25 cellular contexts compared by ENCODE assay signal in genomic region chr12:32012249-32012785, GRCh38. TPM values are rescaled to one million over a fixed set of nuclear protein-coding genes. Genes with fewer than 3 reads are reported as not detected.
A peak's percentile ranks its signal among the peaks of the same experiment; 100 is the strongest.
DNase-seq lines count a peak whose midpoint lies in the region; ATAC-seq, FAIRE-seq and TF ChIP-seq lines count a peak whose summit lies in the region.
"Had no signal": no experiment of that assay in that cellular context is flagged by ENCODE, and none has a peak within 500 bp of the region (broad histone marks: within the 10 kb centered on the region; RNA-seq: fewer than 3 reads in every experiment).

No MANE protein-coding gene starts in this region.

- 86% methylated on average over 4 of the region's 4 CpGs; no CpG with 5 or more reads in 1 of the 2 experiments for WGBS in H1 (ENCODE audit: extremely low coverage in 1 of 2, insufficient coverage in 1 of 2, insufficient read length in 1 of 2, insufficient replicate concordance in 2 of 2, low coverage in 1 of 2, low lambda C conversion rate in 2 of 2, missing lambda C conversion rate in 1 of 2), 2 experiments

- BruUV-seq in OCI-LY7 (replicated peaks; lab: Mats Ljungman, UMichigan) = no TSS peak

- no peaks in the 10 kb centered on the region for H4K20me1 ChIP-seq in OCI-LY7 (ENCODE audit: insufficient read depth, low read length)
- no peaks in the 10 kb centered on the region for H4K20me1 ChIP-seq in H1 (replicated peaks in 1 of 2; ENCODE audit: control insufficient read depth in 1 of 2, insufficient read depth in 2 of 2, low read length in 2 of 2)

- FAIRE-seq in H1 (lab: Jason Lieb, UNC) = no peak
- FAIRE-seq: GM12892, GM19239, H54 had no signal

- H3K4me1 ChIP-seq in OCI-LY7 (ENCODE audit: insufficient read depth, low read length, poor library complexity, severe bottlenecking) (peaks cover 16% of the 10 kb centered on the region), H1 (replicated peaks in 1 of 4; ENCODE audit: control insufficient read depth in 3 of 4, insufficient read depth in 4 of 4, low read length in 3 of 4) (peaks cover 2 to 13% (median 9%) of the 10 kb centered on the region in 4 experiments)
- H3K4me1 ChIP-seq: SJCRH30 had no signal

- no peaks in the 10 kb centered on the region for H3K27me3 ChIP-seq in H1 (replicated peaks in 1 of 4; ENCODE audit: control insufficient read depth in 3 of 4, extremely low read depth in 1 of 4, insufficient read depth in 3 of 4, low read length in 3 of 4)
- H3K27me3 ChIP-seq: SJCRH30 had no signal

- H4K8ac ChIP-seq in H1 (ENCODE audit: extremely low read depth, insufficient read depth, low read length) = no peak overlapping the region

- no peak overlapping the region for H3K14ac ChIP-seq in H1 (ENCODE audit: insufficient read length)

- no peak overlapping the region for H3K9ac ChIP-seq in H1 (replicated peaks in 1 of 4; ENCODE audit: extremely low read depth in 1 of 4, low read depth in 3 of 4, low read length in 3 of 4)

- H2AFZ ChIP-seq in OCI-LY7 (ENCODE audit: low read length) (peak overlapping the region; percentile 64; the same call in 1 of the 2 replicates), H1 (ENCODE audit: low read length) (no peak overlapping the region)
- H2AFZ ChIP-seq: PC-9 had no signal

- H3K4me2 ChIP-seq in OCI-LY7 (ENCODE audit: low read length) (no peak overlapping the region), H1 (ENCODE audit: insufficient read depth in 1 of 2, low read depth in 2 of 2, low read length in 2 of 2) (no peak overlapping the region)
- H3K4me2 ChIP-seq: PC-9 had no signal

- H2BK15ac ChIP-seq in H1 (ENCODE audit: low read length) = no peak overlapping the region

- H3K9me3 ChIP-seq in OCI-LY7 (ENCODE audit: low read length) (no peaks in the 10 kb centered on the region), H1 (ENCODE audit: insufficient read depth in 2 of 2, low read depth in 1 of 2, low read length in 1 of 2) (no peaks in the 10 kb centered on the region)
- H3K9me3 ChIP-seq: SJCRH30 had no signal

- H2BK12ac ChIP-seq in H1 (ENCODE audit: low read depth, low read length) = peak overlapping the region; percentile 89

- H3K23ac ChIP-seq in H1 (ENCODE audit: insufficient read length) = no peak overlapping the region

- peak overlapping the region; percentile 91 for H2AK5ac ChIP-seq in H1 (ENCODE audit: low read depth, low read length)

- H4K91ac ChIP-seq in H1 (replicated peaks; ENCODE audit: insufficient read length, low read length) = no peak overlapping the region

- TF ChIP-seq RAD21 in H1 (IDR thresholded peaks at IDR 0.05 in 1 of 2, conservative IDR thresholded peaks at IDR 0.05 in 1 of 2; ENCODE audit: low read depth in 2 of 2, low read length in 2 of 2) = no peak

- no peak for TF ChIP-seq EP300 in H1 (IDR thresholded peaks at IDR 0.05; ENCODE audit: borderline replicate concordance in 1 of 2, low read depth in 2 of 2, low read length in 2 of 2)

- H2BK5ac ChIP-seq in H1 (ENCODE audit: low read depth, low read length) = peak overlapping the region; percentile 98; the same call in 1 of the 2 replicates

- no peak overlapping the region for H3K4ac ChIP-seq in H1 (replicated peaks; ENCODE audit: insufficient read length, low read depth, low read length)

- H3K36me3 ChIP-seq in OCI-LY7 (ENCODE audit: insufficient read depth, low read length) = no peaks in the 10 kb centered on the region
- no peaks in the 10 kb centered on the region for H3K36me3 ChIP-seq in H1 (ENCODE audit: control insufficient read depth in 2 of 4, insufficient read depth in 4 of 4, low read length in 3 of 4)
- H3K36me3 ChIP-seq: SJCRH30 had no signal

- peak overlapping the region; percentile 86 for H3K18ac ChIP-seq in H1 (ENCODE audit: extremely low read depth, low read length)

- H3K79me2 ChIP-seq in OCI-LY7 (ENCODE audit: insufficient read depth, low read depth, low read length) = no peaks in the 10 kb centered on the region
- H3K79me2 ChIP-seq in H1 (ENCODE audit: control insufficient read depth in 1 of 2, insufficient read depth in 2 of 2, low read length in 2 of 2) = no peaks in the 10 kb centered on the region

- H3K56ac ChIP-seq in H1 (replicated peaks; ENCODE audit: insufficient read length, low read depth, low read length) = no peak overlapping the region

- CTCF ChIA-PET in OCI-LY7 (lab: Charles Lee; ENCODE audit: unreplicated experiment) (no interaction called here), H1 (lab: Charles Lee; ENCODE audit: partially characterized antibody) (interaction anchor here (1.0 kb wide), 1 partner anchor 140 kb away, joined by 3 read pairs; no protein-coding TSS in a partner anchor)

- no peak overlapping the region for H4K5ac ChIP-seq in H1 (ENCODE audit: insufficient read length, low read depth, low read length)

- intact Hi-C loops in OCI-LY7 (cut with micrococcal nuclease; ENCODE audit: unreplicated experiment) = no loop called here

- TF ChIP-seq POLR2A in H1 (IDR thresholded peaks at IDR 0.05; ENCODE audit: control extremely low read depth in 1 of 2, low read depth in 2 of 2, low read length in 2 of 2) = no peak

- no peaks in the 10 kb centered on the region for H3K9me2 ChIP-seq in OCI-LY7 (ENCODE audit: insufficient read depth, low read length)

- H3K27ac ChIP-seq in OCI-LY7 (ENCODE audit: low read depth, low read length, poor library complexity, severe bottlenecking) (no peak overlapping the region), H1 (ENCODE audit: low read depth, low read length) (no peak overlapping the region)
- H3K27ac ChIP-seq: 22Rv1, PC-9, SJCRH30 had no signal

- no peaks in the 10 kb centered on the region for H3K23me2 ChIP-seq in H1 (ENCODE audit: low read depth, low read length)

- TF ChIP-seq CTCF in OCI-LY7 (conservative IDR thresholded peaks at IDR 0.05; ENCODE audit: low read length) (no peak), H1 (IDR thresholded peaks at IDR 0.05; ENCODE audit: control extremely low read depth in 1 of 3, insufficient read depth in 1 of 3, low read depth in 1 of 3, low read length in 3 of 3) (no peak)

- H2BK120ac ChIP-seq in H1 (replicated peaks; ENCODE audit: low read depth, low read length) = peak overlapping the region; percentile 96

- DNase-seq in NCI-H2171 treated with DMSO at 0.1 percent for 48 hours (lab: John Stamatoyannopoulos, UW) (peak; percentile 38), NCI-H2171 (lab: John Stamatoyannopoulos, UW) (no peak), OCI-LY7 (ENCODE audit: low spot score) (no peak), H1 (ENCODE audit: low read depth in 1 of 2, low spot score in 2 of 2) (no peak)
- DNase-seq: Calu3; CD8-positive, alpha-beta memory T cell; DMS79 treated with DMSO at 0.1 percent for 48 hours; NCI-H1105; NCI-H1436 treated with DMSO at 0.1 percent for 48 hours; NCI-H187 treated with DMSO at 0.1 percent for 48 hours; NCI-H446; NCI-H526; NCI-H82; NK-92 treated with Interleukin-12 subunit alpha and Interleukin-12 subunit beta, amount 100 ng/mL, for 24 hours; PC-9; SJCRH30 had no signal

- H3K79me1 ChIP-seq in H1 (ENCODE audit: low read depth, low read length) = no peaks in the 10 kb centered on the region

- peak overlapping the region; percentile 73 for H2BK20ac ChIP-seq in H1 (ENCODE audit: low read length)

- H3K4me3 ChIP-seq in OCI-LY7 (ENCODE audit: low read depth, low read length, poor library complexity, severe bottlenecking) (no peak overlapping the region), H1 (ENCODE audit: extremely low read depth in 1 of 4, insufficient read depth in 2 of 4, low read depth in 3 of 4, low read length in 4 of 4) (no peak overlapping the region)
- H3K4me3 ChIP-seq: PC-9, SJCRH30 had no signal

- POLR2A ChIA-PET in OCI-LY7 (lab: Charles Lee) = no interaction called here
- POLR2A ChIA-PET in H1 (lab: Charles Lee; ENCODE audit: partially characterized antibody) = interaction anchor here (0.6 to 4.0 kb wide), 4 partner anchors 8 to 486 kb away, joined by 3 to 17 read pairs (median 3); no protein-coding TSS in a partner anchor

- ATAC-seq in HG03432 (IDR thresholded peaks at IDR 0.05; ENCODE audit: unreplicated experiment) = no peak
- no peak for ATAC-seq in GM18867 (IDR thresholded peaks at IDR 0.05; ENCODE audit: unreplicated experiment)
- no peak for ATAC-seq in HG02884 (IDR thresholded peaks at IDR 0.05; ENCODE audit: unreplicated experiment)
- ATAC-seq: Right ventricle myocardium inferior, SK-N-SH treated with all-trans-retinoic acid at 6 μM for 48 hours had no signal

TF ChIP-seq in H1, 55 proteins besides CTCF, POLR2A, EP300 and RAD21 (continues in another document):
- TF ChIP-seq POU5F1 (IDR thresholded peaks at IDR 0.05; ENCODE audit: low read depth, low read length) (no peak), ZNF274 (IDR thresholded peaks at IDR 0.05; ENCODE audit: borderline replicate concordance, extremely low read depth, low read length) (no peak), YY1 (IDR thresholded peaks at IDR 0.05; ENCODE audit: low read depth, low read length) (no peak), RFX5 (IDR thresholded peaks at IDR 0.05; ENCODE audit: borderline replicate concordance, low read depth, low read length) (no peak), RNF2 (IDR thresholded peaks at IDR 0.05; ENCODE audit: borderline replicate concordance, low read depth, low read length, missing control alignments, poor library complexity, severe bottlenecking) (no peak), SIN3A (conservative IDR thresholded peaks at IDR 0.05 in 1 of 2, IDR thresholded peaks at IDR 0.05 in 1 of 2; ENCODE audit: low read depth in 1 of 2, low read length in 2 of 2) (no peak), RBBP5 (IDR thresholded peaks at IDR 0.05; ENCODE audit: borderline replicate concordance, low read depth, low read length) (no peak), ASH2L (IDR thresholded peaks at IDR 0.05; ENCODE audit: low read length) (no peak), BCL11A (IDR thresholded peaks at IDR 0.05; ENCODE audit: low read depth in 2 of 2, low read length in 2 of 2) (no peak), USF2 (IDR thresholded peaks at IDR 0.05; ENCODE audit: low read length) (no peak)

RNA-seq across cellular contexts. Expression of gene RESF1, which starts 53.1 kb away (rescaled TPM):
- total RNA-seq in OCI-LY7 (2014; rRNA removed; shearing (Covaris generic)) = 53.3 and 70.4 TPM in 2 replicates
- 46.3 and 60.8 TPM in 2 replicates for total RNA-seq in OCI-LY7 (2022)
- 116 and 128 TPM in 2 replicates for total RNA-seq in H1 (2021; fragmentation: NEBNext Ultra II Directional; extraction: Animal tissue kit (Norgen Biotek cat#: 25700))
- polyA plus RNA-seq in H1 (2011; rRNA removed) = 49.4 and 64.3 TPM in 2 replicates
- 76.6 TPM for polyA plus RNA-seq in H1 (2011; cell fraction: cytosol; rRNA removed)
- polyA plus RNA-seq in H1 (2011; cell fraction: nucleus; rRNA removed) = 46.7 TPM
- polyA plus RNA-seq in H1 (2012, experiment 1 of 2) = 28.8 to 56.1 TPM (median 37.4 TPM) in 4 replicates
- 6.4 TPM for polyA plus RNA-seq in H1 (2012, experiment 2 of 2)
- 113 TPM for polyA plus RNA-seq in H1 (2013, experiment 1 of 2)
- 99.4 TPM for polyA plus RNA-seq in H1 (2013, experiment 2 of 2)
- 141 and 220 TPM in 2 replicates for polyA minus RNA-seq in H1 (2011; rRNA and poly(A)+ RNA removed)
- polyA minus RNA-seq in H1 (2011; cell fraction: cytosol; rRNA and poly(A)+ RNA removed) = 61.0 TPM
- polyA minus RNA-seq in H1 (2011; cell fraction: nucleus; rRNA and poly(A)+ RNA removed) = 332 TPM
